25 cellular contexts compared by ENCODE assay signal in genomic region chr16:87572959-87573358, GRCh38. TPM values are rescaled to one million over a fixed set of nuclear protein-coding genes. Genes with fewer than 3 reads are reported as not detected.
"Had no signal": no experiment of that assay in that cellular context is flagged by ENCODE, and none has a peak within 500 bp of the region (broad histone marks: within the 10 kb centered on the region; RNA-seq: fewer than 3 reads in every experiment).

No MANE protein-coding gene starts in this region.

- H3K9me3 ChIP-seq: psoas muscle, spleen, testis had no signal

- H3K27ac ChIP-seq: hepatocyte, parathyroid adenoma, psoas muscle, testis had no signal

- H3K9ac ChIP-seq: parathyroid adenoma had no signal

- H3K4me1 Mint-ChIP-seq: natural killer cell; neural crest cell; stimulated activated memory B cell treated with anti-CD40 and anti-IgM and Interleukin-4, amounts not matched to agents 10 μg/mL and 1 μg/mL and 100 μg/mL, for 72 hours had no signal

- H2AFZ ChIP-seq: hepatocyte, parathyroid adenoma had no signal

- H3K4me2 ChIP-seq: hepatocyte had no signal

- H3K9me3 Mint-ChIP-seq: natural killer cell; neural crest cell; stimulated activated memory B cell treated with anti-CD40 and anti-IgM and Interleukin-4, amounts not matched to agents 10 μg/mL and 1 μg/mL and 100 μg/mL, for 72 hours; stimulated activated naive CD8-positive, alpha-beta T cell treated with anti-CD3 and anti-CD28 coated beads, Interleukin-15, Interleukin-2, amounts not matched to agents 100 ng/mL and 50 ng/mL, for 24 hours had no signal

- H3K36me3 ChIP-seq: spleen had no signal

- H3K27ac Mint-ChIP-seq: natural killer cell; stimulated activated memory B cell treated with anti-CD40 and anti-IgM and Interleukin-4, amounts not matched to agents 10 μg/mL and 1 μg/mL and 100 μg/mL, for 72 hours; stimulated activated naive CD8-positive, alpha-beta T cell treated with anti-CD3 and anti-CD28 coated beads, Interleukin-15, Interleukin-2, amounts not matched to agents 100 ng/mL and 50 ng/mL, for 24 hours had no signal

- H3K27me3 ChIP-seq: hepatocyte, testis had no signal

- H3K4me3 Mint-ChIP-seq: natural killer cell; neural crest cell; stimulated activated memory B cell treated with anti-CD40 and anti-IgM and Interleukin-4, amounts not matched to agents 10 μg/mL and 1 μg/mL and 100 μg/mL, for 72 hours; stimulated activated naive CD8-positive, alpha-beta T cell treated with anti-CD3 and anti-CD28 coated beads, Interleukin-15, Interleukin-2, amounts not matched to agents 100 ng/mL and 50 ng/mL, for 24 hours had no signal

- H3K4me3 ChIP-seq: coronary artery, hepatocyte, psoas muscle, spleen, testis had no signal

- H3K79me2 ChIP-seq: hepatocyte, parathyroid adenoma had no signal

- H3K4me1 ChIP-seq: parathyroid adenoma, psoas muscle had no signal

- H3K36me3 Mint-ChIP-seq: natural killer cell; stimulated activated memory B cell treated with anti-CD40 and anti-IgM and Interleukin-4, amounts not matched to agents 10 μg/mL and 1 μg/mL and 100 μg/mL, for 72 hours had no signal

- DNase-seq: effector CD4-positive, alpha-beta T cell; foreskin melanocyte; head of caudate nucleus; kidney glomerular epithelial cell; mammary epithelial cell; natural killer cell; occipital lobe; psoas muscle; retina; spleen; stimulated activated CD4-positive, alpha-beta T cell treated with anti-CD3 and anti-CD28 coated beads, Interleukin-15, amount 100 ng/mL, for 24 hours; stimulated activated CD4-positive, alpha-beta T cell treated with anti-CD3 and anti-CD28 coated beads, Interleukin-1b, Interleukin-23, amount 100 ng/mL, for 48 hours; stimulated activated CD4-positive, alpha-beta T cell treated with anti-CD3 and anti-CD28 coated beads, Interleukin-4, amount 100 ng/mL, for 24 hours; testis; trophoblast cell had no signal

RNA-seq across cellular contexts. Expression of gene JPH3, which starts 29.3 kb away (rescaled TPM):
- total RNA-seq: left lobe of liver, lower leg skin, mammary epithelial cell, myocyte, natural killer cell, skeletal muscle tissue, spleen had no signal
